Comparison of ENCODE assay signal across 6 cellular contexts in genomic region chr17:8122923-8123694, GRCh38. TPM values are rescaled to one million over a fixed set of nuclear protein-coding genes. Genes with fewer than 3 reads are reported as not detected.
A peak's percentile ranks its signal among the peaks of the same experiment; 100 is the strongest.
DNase-seq lines count a peak whose midpoint lies in the region; ATAC-seq and TF ChIP-seq lines count a peak whose summit lies in the region.

No MANE protein-coding gene starts in this region.

- no peak for TF ChIP-seq CTCF in right lobe of liver (IDR thresholded peaks at IDR 0.05)

- H3K27ac Mint-ChIP-seq in activated T-cell treated with anti-CD3 and anti-CD28 coated beads, Interleukin-2, amount 50 U/mL, for 24 hours = peak overlapping the region; percentile 28

- POLR2A ChIA-PET in HEK293T (lab: Yijun Ruan, JAX) = interaction anchor here (0.5 to 2.8 kb wide), 8 partner anchors 12 to 172 kb away, joined by 3 to 22 read pairs (median 4); partner anchors contain the start of genes AURKB, PER1, PFAS and SLC25A35

- H3K4me1 ChIP-seq in right lobe of liver = peaks cover 0 to 70% (median 20%) of the 10 kb centered on the region in 4 donors

- TF ChIP-seq POLR2A in right lobe of liver (IDR thresholded peaks at IDR 0.05) = no peak

- no peaks in the 10 kb centered on the region for H3K9me3 ChIP-seq in right lobe of liver

- ATAC-seq in right lobe of liver (no peak), GM19467 (IDR thresholded peaks at IDR 0.05; ENCODE audit: unreplicated experiment) (no peak)

- intact Hi-C loops in right lobe of liver (cut with DNase I) = no loop called here

- DNase-seq in HEK293T (ENCODE audit: extremely low spot score) (no peak), right lobe of liver (no peak), AG08395 (ENCODE audit: low spot score) (no peak), midbrain (lab: John Stamatoyannopoulos, UW) (no peak)
- DNase-seq in activated T-cell treated with anti-CD3 and anti-CD28 coated beads, Interleukin-2, amount 50 U/mL, for 24 hours = peak; percentile 76

- H3K4me3 Mint-ChIP-seq in activated T-cell treated with anti-CD3 and anti-CD28 coated beads, Interleukin-2, amount 50 U/mL, for 24 hours = peak overlapping the region; percentile 82

- peak overlapping the region; percentile 11 to 50 (median 24) for H3K4me3 ChIP-seq in right lobe of liver

- H3K27me3 ChIP-seq in right lobe of liver = peaks cover 0 to 41% of the 10 kb centered on the region in 2 donors

- no peaks in the 10 kb centered on the region for H3K9me3 Mint-ChIP-seq in activated T-cell treated with anti-CD3 and anti-CD28 coated beads, Interleukin-2, amount 50 U/mL, for 24 hours

- H3K27me3 Mint-ChIP-seq in activated T-cell treated with anti-CD3 and anti-CD28 coated beads, Interleukin-2, amount 50 U/mL, for 24 hours = peaks cover 46% of the 10 kb centered on the region

- CTCF ChIA-PET in HEK293T (lab: Yijun Ruan, JAX) = interaction anchor here (0.6 to 1.3 kb wide), 3 partner anchors 9 to 35 kb away, joined by 3 read pairs; no protein-coding TSS in a partner anchor

- no peak overlapping the region for H3K27ac ChIP-seq in right lobe of liver

- WGBS in right lobe of liver (ENCODE audit: insufficient coverage, low coverage, low lambda C conversion rate, missing lambda C conversion rate) = under 1% methylated on average over 27 of the region's 55 CpGs

- peaks cover 4% of the 10 kb centered on the region for H3K36me3 Mint-ChIP-seq in activated T-cell treated with anti-CD3 and anti-CD28 coated beads, Interleukin-2, amount 50 U/mL, for 24 hours (ENCODE audit: low read depth)

- H3K4me1 Mint-ChIP-seq in activated T-cell treated with anti-CD3 and anti-CD28 coated beads, Interleukin-2, amount 50 U/mL, for 24 hours (ENCODE audit: low read depth) = peaks cover 75% of the 10 kb centered on the region

- H3K36me3 ChIP-seq in right lobe of liver = no peaks in the 10 kb centered on the region

TF ChIP-seq in HEK293T, 16 proteins besides CTCF, POLR2A, EP300 and RAD21:
- peak; percentile 94 for TF ChIP-seq L3MBTL2 (conservative IDR thresholded peaks at IDR 0.05)
- no peak for TF ChIP-seq BHLHE40 (IDR thresholded peaks at IDR 0.05; ENCODE audit: borderline replicate concordance)
- no peak for TF ChIP-seq NFRKB (IDR thresholded peaks at IDR 0.05)
- TF ChIP-seq FOXA1 (IDR thresholded peaks at IDR 0.05) = no peak
- no peak for TF ChIP-seq CTBP1 (IDR thresholded peaks at IDR 0.05; ENCODE audit: borderline replicate concordance)

RNA-seq across cellular contexts. Expression of gene HES7, which starts 0.8 kb away (rescaled TPM):
- total RNA-seq in right lobe of liver = not detected

RNA-seq across cellular contexts. Expression of gene ALOXE3, which starts 4.8 kb away (rescaled TPM):
- total RNA-seq in right lobe of liver = not detected

RNA-seq across cellular contexts. Expression of gene PER1, which starts 29.1 kb away (rescaled TPM):
- total RNA-seq in right lobe of liver = 100 to 1,000 TPM in 1 of 6 experiments, 10 to 100 TPM in 5; 25.7 to 118 (median 55.2) TPM

RNA-seq across cellular contexts. Expression of gene ALOX12B, which starts 35.6 kb away (rescaled TPM):
- total RNA-seq in right lobe of liver = not detected

RNA-seq across cellular contexts. Expression of gene VAMP2, which starts 39.6 kb away (rescaled TPM):
- total RNA-seq in right lobe of liver = 10 to 100 TPM in 4 of 6 experiments, 1 to 10 TPM in 2; 4.4 to 18.6 (median 13.2) TPM
